Comparison of ENCODE assay signal across 26 cellular contexts in genomic region chr7:1498370-1499305, GRCh38.
"Had no signal": no experiment of that assay in that cellular context is flagged by ENCODE, and none has a peak within 500 bp of the region (broad histone marks: within the 10 kb centered on the region; RNA-seq: fewer than 3 reads in every experiment).

No MANE protein-coding gene starts in this region.

- H3K27ac Mint-ChIP-seq: activated CD4-positive, alpha-beta memory T cell treated with anti-CD3 and anti-CD28 coated beads for 36 hours; activated CD4-positive, alpha-beta T cell treated with anti-CD3 and anti-CD28 coated beads for 36 hours; activated CD4-positive, alpha-beta T cell treated with anti-CD3 and anti-CD28 coated beads, Interleukin-2, amount 10 ng/mL, durations not matched to agents 24 days and 14 days; activated CD8-positive, alpha-beta memory T cell treated with anti-CD3 and anti-CD28 coated beads, Interleukin-2, amount 10 ng/mL, durations not matched to agents 7 days and 5 days; activated CD8-positive, alpha-beta T cell treated with anti-CD3 and anti-CD28 coated beads, Interleukin-2, amount 10 ng/mL, durations not matched to agents 7 days and 5 days; activated naive CD8-positive, alpha-beta T cell; activated T-helper 1 cell treated with anti-CD3 and anti-CD28 coated beads, Interleukin-12 subunit alpha, Interleukin-12 subunit beta, Interleukin-2, Interleukin-4 antibody, amounts not matched to agents 30 ng/mL and 10 ng/mL and 1 ng/mL, durations not matched to agents 14 hours and 24 hours and 36 hours; activated T-helper 2 cell treated with anti-CD3 and anti-CD28 coated beads, Interferon-gamma antibody, Interleukin-2, Interleukin-4, amounts not matched to agents 10 μg/mL and 5 μg/mL and 100 μg/mL, durations not matched to agents 14 hours and 24 hours and 36 hours; dendritic cell treated with granulocyte-macrophage colony-stimulating factor and Interleukin-4, amounts not matched to agents 40 ng/mL and 50 ng/mL, for 4 days; endodermal cell had no signal

- H3K27me3 Mint-ChIP-seq: activated CD4-positive, alpha-beta memory T cell treated with anti-CD3 and anti-CD28 coated beads for 36 hours; activated CD4-positive, alpha-beta T cell treated with anti-CD3 and anti-CD28 coated beads for 36 hours; activated CD4-positive, alpha-beta T cell treated with anti-CD3 and anti-CD28 coated beads, Interleukin-2, amount 10 ng/mL, durations not matched to agents 24 days and 14 days; activated CD8-positive, alpha-beta memory T cell treated with anti-CD3 and anti-CD28 coated beads, Interleukin-2, amount 10 ng/mL, durations not matched to agents 7 days and 5 days; activated naive CD8-positive, alpha-beta T cell; central memory CD8-positive, alpha-beta T cell; dendritic cell treated with granulocyte-macrophage colony-stimulating factor and Interleukin-4, amounts not matched to agents 40 ng/mL and 50 ng/mL, for 4 days had no signal

- H3K36me3 Mint-ChIP-seq: activated naive CD8-positive, alpha-beta T cell had no signal

- H3K9me3 Mint-ChIP-seq: activated CD4-positive, alpha-beta memory T cell treated with anti-CD3 and anti-CD28 coated beads for 36 hours; activated CD4-positive, alpha-beta T cell treated with anti-CD3 and anti-CD28 coated beads, Interleukin-2, amount 10 ng/mL, durations not matched to agents 24 days and 14 days; activated T-helper 1 cell treated with anti-CD3 and anti-CD28 coated beads, Interleukin-12 subunit alpha, Interleukin-12 subunit beta, Interleukin-2, Interleukin-4 antibody, amounts not matched to agents 30 ng/mL and 10 ng/mL and 1 ng/mL, durations not matched to agents 14 hours and 24 hours and 36 hours; activated T-helper 2 cell treated with anti-CD3 and anti-CD28 coated beads, Interferon-gamma antibody, Interleukin-2, Interleukin-4, amounts not matched to agents 10 μg/mL and 5 μg/mL and 100 μg/mL, durations not matched to agents 14 hours and 24 hours and 36 hours; central memory CD8-positive, alpha-beta T cell; dendritic cell treated with granulocyte-macrophage colony-stimulating factor and Interleukin-4, amounts not matched to agents 40 ng/mL and 50 ng/mL, for 4 days; endodermal cell had no signal

- H3K4me3 Mint-ChIP-seq: activated CD4-positive, alpha-beta memory T cell treated with anti-CD3 and anti-CD28 coated beads for 36 hours; activated CD4-positive, alpha-beta T cell treated with anti-CD3 and anti-CD28 coated beads for 36 hours; activated CD4-positive, alpha-beta T cell treated with anti-CD3 and anti-CD28 coated beads, Interleukin-2, amount 10 ng/mL, durations not matched to agents 24 days and 14 days; activated CD8-positive, alpha-beta memory T cell treated with anti-CD3 and anti-CD28 coated beads, Interleukin-2, amount 10 ng/mL, durations not matched to agents 7 days and 5 days; activated CD8-positive, alpha-beta T cell treated with anti-CD3 and anti-CD28 coated beads, Interleukin-2, amount 10 ng/mL, durations not matched to agents 7 days and 5 days; activated naive CD8-positive, alpha-beta T cell; activated T-helper 1 cell treated with anti-CD3 and anti-CD28 coated beads, Interleukin-12 subunit alpha, Interleukin-12 subunit beta, Interleukin-2, Interleukin-4 antibody, amounts not matched to agents 30 ng/mL and 10 ng/mL and 1 ng/mL, durations not matched to agents 14 hours and 24 hours and 36 hours; central memory CD8-positive, alpha-beta T cell; dendritic cell treated with granulocyte-macrophage colony-stimulating factor and Interleukin-4, amounts not matched to agents 40 ng/mL and 50 ng/mL, for 4 days; endodermal cell had no signal

- ATAC-seq: activated CD4-positive, alpha-beta T cell treated with anti-CD3 and anti-CD28 coated beads for 36 hours; activated CD8-positive, alpha-beta memory T cell treated with anti-CD3 and anti-CD28 coated beads, Interleukin-2, amount 10 ng/mL, durations not matched to agents 7 days and 5 days; activated CD8-positive, alpha-beta T cell treated with anti-CD3 and anti-CD28 coated beads, Interleukin-2, amount 10 ng/mL, durations not matched to agents 7 days and 5 days; esophagus mucosa had no signal

- DNase-seq: activated CD4-positive, alpha-beta memory T cell treated with anti-CD3 and anti-CD28 coated beads for 36 hours; activated CD4-positive, alpha-beta T cell treated with anti-CD3 and anti-CD28 coated beads for 36 hours; activated CD4-positive, alpha-beta T cell treated with anti-CD3 and anti-CD28 coated beads, Interleukin-2, amount 10 ng/mL, durations not matched to agents 24 days and 14 days; activated CD4-positive, CD25-positive, alpha-beta regulatory T cell; activated CD4-positive, CD25-positive, alpha-beta regulatory T cell treated with anti-CD3 and anti-CD28 coated beads, Interleukin-2, amount 50 U/mL, for 72 hours; activated CD8-positive, alpha-beta memory T cell treated with anti-CD3 and anti-CD28 coated beads, Interleukin-2, amount 10 ng/mL, durations not matched to agents 7 days and 5 days; activated CD8-positive, alpha-beta memory T cell treated with anti-CD3 and anti-CD28 coated beads, Interleukin-2, amount 50 U/mL, for 4 hours; activated CD8-positive, alpha-beta T cell treated with anti-CD3 and anti-CD28 coated beads, Interleukin-2, amount 10 ng/mL, durations not matched to agents 7 days and 5 days; activated effector memory CD4-positive, alpha-beta T cell treated with anti-CD3 and anti-CD28 coated beads, Interleukin-2, amount 50 U/mL, for 16 hours; activated naive CD4-positive, alpha-beta T cell treated with anti-CD3 and anti-CD28 coated beads, Interleukin-2, amount 50 U/mL, for 16 hours; activated T-cell treated with anti-CD3 and anti-CD28 coated beads, Interleukin-2, amount 50 U/mL, for 1 hour; activated T-cell treated with anti-CD3 and anti-CD28 coated beads, Interleukin-2, amount 50 U/mL, for 48 hours; amniotic stem cell; anterior cingulate cortex; brain microvascular endothelial cell; dorsolateral prefrontal cortex; effector memory CD4-positive, alpha-beta T cell; endodermal cell; foreskin fibroblast; T-helper 2 cell had no signal
